In genomic region chr5:177098772-177099152, GRCh38 we compare ENCODE assay signal across 1 cellular context.
TF ChIP-seq lines count a peak whose summit lies in the region.

No MANE protein-coding gene starts in this region.

TF ChIP-seq in GM23338, 12 proteins besides CTCF, POLR2A, EP300 and RAD21 (continued from another document):
- TF ChIP-seq REST (IDR thresholded peaks at IDR 0.05; ENCODE audit: unreplicated experiment) (no peak), ZNF462 (CRISPR knock-in tag; IDR thresholded peaks at IDR 0.05) (no peak), ZNF114 (CRISPR knock-in tag; IDR thresholded peaks at IDR 0.05) (no peak)
